ENCODE assay signal across 1 cellular context in genomic region chr2:199911052-199911876, GRCh38.
TF ChIP-seq lines count a peak whose summit lies in the region.

A gene with protein sequence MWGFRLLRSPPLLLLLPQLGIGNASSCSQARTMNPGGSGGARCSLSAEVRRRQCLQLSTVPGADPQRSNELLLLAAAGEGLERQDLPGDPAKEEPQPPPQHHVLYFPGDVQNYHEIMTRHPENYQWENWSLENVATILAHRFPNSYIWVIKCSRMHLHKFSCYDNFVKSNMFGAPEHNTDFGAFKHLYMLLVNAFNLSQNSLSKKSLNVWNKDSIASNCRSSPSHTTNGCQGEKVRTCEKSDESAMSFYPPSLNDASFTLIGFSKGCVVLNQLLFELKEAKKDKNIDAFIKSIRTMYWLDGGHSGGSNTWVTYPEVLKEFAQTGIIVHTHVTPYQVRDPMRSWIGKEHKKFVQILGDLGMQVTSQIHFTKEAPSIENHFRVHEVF (plus strand): TSS chr2:199911293. CDS start chr2:199911439, 146 bp downstream.

TF ChIP-seq in HepG2, 621 proteins besides CTCF, POLR2A, EP300 and RAD21 (continued from another document and continues in another):
- TF ChIP-seq, protein P1, sequence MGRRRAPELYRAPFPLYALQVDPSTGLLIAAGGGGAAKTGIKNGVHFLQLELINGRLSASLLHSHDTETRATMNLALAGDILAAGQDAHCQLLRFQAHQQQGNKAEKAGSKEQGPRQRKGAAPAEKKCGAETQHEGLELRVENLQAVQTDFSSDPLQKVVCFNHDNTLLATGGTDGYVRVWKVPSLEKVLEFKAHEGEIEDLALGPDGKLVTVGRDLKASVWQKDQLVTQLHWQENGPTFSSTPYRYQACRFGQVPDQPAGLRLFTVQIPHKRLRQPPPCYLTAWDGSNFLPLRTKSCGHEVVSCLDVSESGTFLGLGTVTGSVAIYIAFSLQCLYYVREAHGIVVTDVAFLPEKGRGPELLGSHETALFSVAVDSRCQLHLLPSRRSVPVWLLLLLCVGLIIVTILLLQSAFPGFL (CRISPR knock-in tag; IDR thresholded peaks at IDR 0.05) = no peak
- TF ChIP-seq FOXO1 (CRISPR knock-in tag; IDR thresholded peaks at IDR 0.05) = peak; percentile 38; the same call in 1 of the 2 replicates
- peak; percentile 51; the same call in 1 of the 2 replicates for TF ChIP-seq HNF1B (CRISPR knock-in tag; IDR thresholded peaks at IDR 0.05)
- no peak for TF ChIP-seq ATAD3A (CRISPR knock-in tag; IDR thresholded peaks at IDR 0.05)
- peak; percentile 32; the same call in 1 of the 2 replicates for TF ChIP-seq ZNF430 (CRISPR knock-in tag; IDR thresholded peaks at IDR 0.05)
- TF ChIP-seq ZSCAN29 (CRISPR knock-in tag; conservative IDR thresholded peaks at IDR 0.05) = no peak; the same call in 1 of the 2 replicates
- no peak; the same call in 1 of the 2 replicates for TF ChIP-seq ZNF75D (CRISPR knock-in tag; IDR thresholded peaks at IDR 0.05; ENCODE audit: borderline replicate concordance)
- peak; percentile 65 for TF ChIP-seq MED1 (CRISPR knock-in tag; IDR thresholded peaks at IDR 0.05)
- TF ChIP-seq ZNF362 (CRISPR knock-in tag; IDR thresholded peaks at IDR 0.05; ENCODE audit: borderline replicate concordance) = no peak; the same call in 1 of the 2 replicates
- peak; percentile 29; the same call in 1 of the 2 replicates for TF ChIP-seq GFI1 (CRISPR knock-in tag; IDR thresholded peaks at IDR 0.05; ENCODE audit: borderline replicate concordance)
- TF ChIP-seq ZNF839 (CRISPR knock-in tag; IDR thresholded peaks at IDR 0.05; ENCODE audit: borderline replicate concordance) = peak; percentile 91; the same call in 1 of the 2 replicates
- TF ChIP-seq MAZ (IDR thresholded peaks at IDR 0.05; ENCODE audit: borderline replicate concordance, low read depth, low read length) = peak; percentile 14; the same call in 1 of the 2 replicates
- peak; percentile 98 for TF ChIP-seq MAZ (CRISPR knock-in tag; IDR thresholded peaks at IDR 0.05; ENCODE audit: low read depth)
- TF ChIP-seq NPAS2 (CRISPR knock-in tag; IDR thresholded peaks at IDR 0.05; ENCODE audit: borderline replicate concordance) = no peak
- TF ChIP-seq SP5 (CRISPR knock-in tag; IDR thresholded peaks at IDR 0.05; ENCODE audit: borderline replicate concordance, low read depth) = no peak
- no peak for TF ChIP-seq RFX1 (IDR thresholded peaks at IDR 0.05)
- no peak for TF ChIP-seq SOX13 (IDR thresholded peaks at IDR 0.05)
- no peak; a peak in 1 of 4 replicates for TF ChIP-seq SOX13 (CRISPR knock-in tag; conservative IDR thresholded peaks at IDR 0.05 in 1 of 2, IDR thresholded peaks at IDR 0.05 in 1 of 2)
- peak; percentile 81; the same call in 1 of the 2 replicates for TF ChIP-seq ZSCAN20 (CRISPR knock-in tag; IDR thresholded peaks at IDR 0.05; ENCODE audit: borderline replicate concordance)
- TF ChIP-seq HINFP (CRISPR knock-in tag; IDR thresholded peaks at IDR 0.05; ENCODE audit: low read depth) = peak; percentile 92; the same call in 1 of the 2 replicates
- no peak for TF ChIP-seq ZNF326 (CRISPR knock-in tag; IDR thresholded peaks at IDR 0.05; ENCODE audit: borderline replicate concordance)
- TF ChIP-seq, protein P2, sequence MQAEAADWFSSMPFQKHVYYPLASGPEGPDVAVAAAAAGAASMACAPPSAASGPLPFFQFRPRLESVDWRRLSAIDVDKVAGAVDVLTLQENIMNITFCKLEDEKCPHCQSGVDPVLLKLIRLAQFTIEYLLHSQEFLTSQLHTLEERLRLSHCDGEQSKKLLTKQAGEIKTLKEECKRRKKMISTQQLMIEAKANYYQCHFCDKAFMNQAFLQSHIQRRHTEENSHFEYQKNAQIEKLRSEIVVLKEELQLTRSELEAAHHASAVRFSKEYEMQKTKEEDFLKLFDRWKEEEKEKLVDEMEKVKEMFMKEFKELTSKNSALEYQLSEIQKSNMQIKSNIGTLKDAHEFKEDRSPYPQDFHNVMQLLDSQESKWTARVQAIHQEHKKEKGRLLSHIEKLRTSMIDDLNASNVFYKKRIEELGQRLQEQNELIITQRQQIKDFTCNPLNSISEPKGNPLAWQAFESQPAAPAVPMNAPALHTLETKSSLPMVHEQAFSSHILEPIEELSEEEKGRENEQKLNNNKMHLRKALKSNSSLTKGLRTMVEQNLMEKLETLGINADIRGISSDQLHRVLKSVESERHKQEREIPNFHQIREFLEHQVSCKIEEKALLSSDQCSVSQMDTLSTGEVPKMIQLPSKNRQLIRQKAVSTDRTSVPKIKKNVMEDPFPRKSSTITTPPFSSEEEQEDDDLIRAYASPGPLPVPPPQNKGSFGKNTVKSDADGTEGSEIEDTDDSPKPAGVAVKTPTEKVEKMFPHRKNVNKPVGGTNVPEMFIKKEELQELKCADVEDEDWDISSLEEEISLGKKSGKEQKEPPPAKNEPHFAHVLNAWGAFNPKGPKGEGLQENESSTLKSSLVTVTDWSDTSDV (CRISPR knock-in tag; IDR thresholded peaks at IDR 0.05) = peak; percentile 62; the same call in 1 of the 2 replicates
- no peak; the same call in 1 of the 2 replicates for TF ChIP-seq ZNF414 (CRISPR knock-in tag; IDR thresholded peaks at IDR 0.05)
- peak; percentile 83; the same call in 1 of the 2 replicates for TF ChIP-seq ZFP82 (CRISPR knock-in tag; IDR thresholded peaks at IDR 0.05; ENCODE audit: borderline replicate concordance)
- TF ChIP-seq, protein P3, sequence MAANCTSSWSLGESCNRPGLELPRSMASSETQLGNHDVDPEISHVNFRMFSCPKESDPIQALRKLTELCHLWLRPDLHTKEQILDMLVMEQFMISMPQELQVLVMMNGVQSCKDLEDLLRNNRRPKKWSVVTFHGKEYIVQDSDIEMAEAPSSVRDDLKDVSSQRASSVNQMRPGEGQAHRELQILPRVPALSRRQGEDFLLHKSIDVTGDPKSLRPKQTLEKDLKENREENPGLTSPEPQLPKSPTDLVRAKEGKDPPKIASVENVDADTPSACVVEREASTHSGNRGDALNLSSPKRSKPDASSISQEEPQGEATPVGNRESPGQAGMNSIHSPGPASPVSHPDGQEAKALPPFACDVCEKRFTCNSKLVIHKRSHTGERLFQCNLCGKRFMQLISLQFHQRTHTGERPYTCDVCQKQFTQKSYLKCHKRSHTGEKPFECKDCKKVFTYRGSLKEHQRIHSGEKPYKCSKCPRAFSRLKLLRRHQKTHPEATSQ (CRISPR knock-in tag; IDR thresholded peaks at IDR 0.05; ENCODE audit: borderline replicate concordance) = peak; percentile 90; the same call in 1 of the 2 replicates
- peak; percentile 52; the same call in 1 of the 2 replicates for TF ChIP-seq ZNF607 (CRISPR knock-in tag; IDR thresholded peaks at IDR 0.05; ENCODE audit: borderline replicate concordance)
- TF ChIP-seq, protein P4, sequence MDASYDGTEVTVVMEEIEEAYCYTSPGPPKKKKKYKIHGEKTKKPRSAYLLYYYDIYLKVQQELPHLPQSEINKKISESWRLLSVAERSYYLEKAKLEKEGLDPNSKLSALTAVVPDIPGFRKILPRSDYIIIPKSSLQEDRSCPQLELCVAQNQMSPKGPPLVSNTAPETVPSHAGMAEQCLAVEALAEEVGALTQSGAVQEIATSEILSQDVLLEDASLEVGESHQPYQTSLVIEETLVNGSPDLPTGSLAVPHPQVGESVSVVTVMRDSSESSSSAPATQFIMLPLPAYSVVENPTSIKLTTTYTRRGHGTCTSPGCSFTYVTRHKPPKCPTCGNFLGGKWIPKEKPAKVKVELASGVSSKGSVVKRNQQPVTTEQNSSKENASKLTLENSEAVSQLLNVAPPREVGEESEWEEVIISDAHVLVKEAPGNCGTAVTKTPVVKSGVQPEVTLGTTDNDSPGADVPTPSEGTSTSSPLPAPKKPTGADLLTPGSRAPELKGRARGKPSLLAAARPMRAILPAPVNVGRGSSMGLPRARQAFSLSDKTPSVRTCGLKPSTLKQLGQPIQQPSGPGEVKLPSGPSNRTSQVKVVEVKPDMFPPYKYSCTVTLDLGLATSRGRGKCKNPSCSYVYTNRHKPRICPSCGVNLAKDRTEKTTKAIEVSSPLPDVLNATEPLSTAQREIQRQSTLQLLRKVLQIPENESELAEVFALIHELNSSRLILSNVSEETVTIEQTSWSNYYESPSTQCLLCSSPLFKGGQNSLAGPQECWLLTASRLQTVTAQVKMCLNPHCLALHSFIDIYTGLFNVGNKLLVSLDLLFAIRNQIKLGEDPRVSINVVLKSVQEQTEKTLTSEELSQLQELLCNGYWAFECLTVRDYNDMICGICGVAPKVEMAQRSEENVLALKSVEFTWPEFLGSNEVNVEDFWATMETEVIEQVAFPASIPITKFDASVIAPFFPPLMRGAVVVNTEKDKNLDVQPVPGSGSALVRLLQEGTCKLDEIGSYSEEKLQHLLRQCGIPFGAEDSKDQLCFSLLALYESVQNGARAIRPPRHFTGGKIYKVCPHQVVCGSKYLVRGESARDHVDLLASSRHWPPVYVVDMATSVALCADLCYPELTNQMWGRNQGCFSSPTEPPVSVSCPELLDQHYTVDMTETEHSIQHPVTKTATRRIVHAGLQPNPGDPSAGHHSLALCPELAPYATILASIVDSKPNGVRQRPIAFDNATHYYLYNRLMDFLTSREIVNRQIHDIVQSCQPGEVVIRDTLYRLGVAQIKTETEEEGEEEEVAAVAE (CRISPR knock-in tag; IDR thresholded peaks at IDR 0.05; ENCODE audit: borderline replicate concordance) = no peak
- TF ChIP-seq ZNF782 (CRISPR knock-in tag; IDR thresholded peaks at IDR 0.05; ENCODE audit: borderline replicate concordance) = no peak
- peak; percentile 94 for TF ChIP-seq SMAD1 (CRISPR knock-in tag; IDR thresholded peaks at IDR 0.05; ENCODE audit: borderline replicate concordance, low read depth)
- peak; percentile 83; the same call in 1 of the 2 replicates for TF ChIP-seq ZBTB42 (CRISPR knock-in tag; IDR thresholded peaks at IDR 0.05)
- TF ChIP-seq ZBTB49 (CRISPR knock-in tag; IDR thresholded peaks at IDR 0.05; ENCODE audit: borderline replicate concordance) = peak; percentile 41; the same call in 1 of the 2 replicates
- TF ChIP-seq ZNF510 (CRISPR knock-in tag; IDR thresholded peaks at IDR 0.05; ENCODE audit: low read depth) = peak; percentile 5; the same call in 1 of the 2 replicates
